Comparison of ENCODE assay signal across 9 cellular contexts in genomic region chr20:4961746-4962145, GRCh38. TPM values are rescaled to one million over a fixed set of nuclear protein-coding genes. Genes with fewer than 3 reads are reported as not detected.
A peak's percentile ranks its signal among the peaks of the same experiment; 100 is the strongest.
DNase-seq lines count a peak whose midpoint lies in the region; ATAC-seq and TF ChIP-seq lines count a peak whose summit lies in the region.
"Had no signal": no experiment of that assay in that cellular context is flagged by ENCODE, and none has a peak within 500 bp of the region (broad histone marks: within the 10 kb centered on the region; RNA-seq: fewer than 3 reads in every experiment).

No MANE protein-coding gene starts in this region.

- DNase-seq in GM23248 (peak; percentile 20), SIG-M5 treated with dmso at 0.1 percent for 504 hours (lab: John Stamatoyannopoulos, UW; ENCODE audit: unreplicated experiment) (peak; percentile 89), non-pigmented ciliary epithelial cell (ENCODE audit: low read depth) (peak; percentile 86), esophagus muscularis mucosa (ENCODE audit: extremely low spot score) (no peak), D341Med (ENCODE audit: low spot score) (no peak), HK-2 (ENCODE audit: unreplicated experiment) (no peak)
- DNase-seq: gastrocnemius medialis had no signal

- no peaks in the 10 kb centered on the region for H3K27me3 ChIP-seq in GM23248 (replicated peaks; ENCODE audit: insufficient read depth)
- H3K27me3 ChIP-seq in esophagus muscularis mucosa = no peaks in the 10 kb centered on the region
- H3K27me3 ChIP-seq: gastrocnemius medialis had no signal

- peaks cover 34% of the 10 kb centered on the region for H3K36me3 Mint-ChIP-seq in dendritic cell treated with granulocyte-macrophage colony-stimulating factor and Interleukin-4, amounts not matched to agents 40 ng/mL and 50 ng/mL, for 4 days (ENCODE audit: low read depth)

- H3K9me2 ChIP-seq in GM23248 (ENCODE audit: insufficient read depth) = no peaks in the 10 kb centered on the region

- H3K9me3 ChIP-seq in GM23248 (ENCODE audit: low read depth) (no peaks in the 10 kb centered on the region), esophagus muscularis mucosa (no peaks in the 10 kb centered on the region)
- H3K9me3 ChIP-seq: gastrocnemius medialis had no signal

- H3K79me2 ChIP-seq in GM23248 (ENCODE audit: insufficient read depth) = no peaks in the 10 kb centered on the region

- H3K9ac ChIP-seq in GM23248 = no peak overlapping the region

- no peak for TF ChIP-seq CTCF in esophagus muscularis mucosa (IDR thresholded peaks at IDR 0.05)

- in situ Hi-C loops in GM23248 (cut with MboI) = loop anchor here (10.0 to 25.0 kb wide), 2 partner anchors 133 to 349 kb away; no protein-coding TSS in a partner anchor

- ATAC-seq in HG02981 (IDR thresholded peaks at IDR 0.05; ENCODE audit: unreplicated experiment) = no peak
- ATAC-seq: gastrocnemius medialis had no signal

- no peaks in the 10 kb centered on the region for H3K9me3 Mint-ChIP-seq in dendritic cell treated with granulocyte-macrophage colony-stimulating factor and Interleukin-4, amounts not matched to agents 40 ng/mL and 50 ng/mL, for 4 days

- peak overlapping the region; percentile 6 for H3K27ac Mint-ChIP-seq in dendritic cell treated with granulocyte-macrophage colony-stimulating factor and Interleukin-4, amounts not matched to agents 40 ng/mL and 50 ng/mL, for 4 days

- H3K4me3 ChIP-seq in GM23248 (no peak overlapping the region), esophagus muscularis mucosa (no peak overlapping the region)
- H3K4me3 ChIP-seq: gastrocnemius medialis had no signal

- no peak for TF ChIP-seq POLR2A in esophagus muscularis mucosa (IDR thresholded peaks at IDR 0.05; ENCODE audit: low read depth)

- no peaks in the 10 kb centered on the region for H3K27me3 Mint-ChIP-seq in dendritic cell treated with granulocyte-macrophage colony-stimulating factor and Interleukin-4, amounts not matched to agents 40 ng/mL and 50 ng/mL, for 4 days

- H4K20me1 ChIP-seq in GM23248 (ENCODE audit: insufficient read depth) = no peaks in the 10 kb centered on the region

- H3F3A ChIP-seq in GM23248 (ENCODE audit: insufficient read depth) = peaks cover 8% of the 10 kb centered on the region; the same call in 1 of the 2 replicates

- no peak overlapping the region for H2AFZ ChIP-seq in GM23248

- 85 to 89% methylated on average over 4 of the region's 4 CpGs for whole genome bisulfite sequencing in GM23248 (ENCODE audit: low coverage in 1 of 2, low lambda C conversion rate in 2 of 2, missing lambda C conversion rate in 2 of 2), 2 experiments
- 86% methylated on average over 4 of the region's 4 CpGs for WGBS in esophagus muscularis mucosa

- no peak for TF ChIP-seq EP300 in esophagus muscularis mucosa (IDR thresholded peaks at IDR 0.05)

- H3K4me1 ChIP-seq in GM23248 (ENCODE audit: insufficient read depth) = no peaks in the 10 kb centered on the region
- peaks cover under 1 to 5% (median 2%) of the 10 kb centered on the region in 4 donors for H3K4me1 ChIP-seq in esophagus muscularis mucosa

- peaks cover 31% of the 10 kb centered on the region for H3K4me1 Mint-ChIP-seq in dendritic cell treated with granulocyte-macrophage colony-stimulating factor and Interleukin-4, amounts not matched to agents 40 ng/mL and 50 ng/mL, for 4 days (ENCODE audit: low read depth)

- intact Hi-C loops in dendritic cell treated with granulocyte-macrophage colony-stimulating factor and Interleukin-4, amounts not matched to agents 40 ng/mL and 50 ng/mL, for 4 days (cut with micrococcal nuclease) = no loop called here
- intact Hi-C loops in esophagus muscularis mucosa (cut with DNase I) = loop anchor here (5.0 kb wide), 1 partner anchor 141 kb away; no protein-coding TSS in a partner anchor

- no peak overlapping the region for H3K4me3 Mint-ChIP-seq in dendritic cell treated with granulocyte-macrophage colony-stimulating factor and Interleukin-4, amounts not matched to agents 40 ng/mL and 50 ng/mL, for 4 days

- H3K36me3 ChIP-seq in GM23248 (ENCODE audit: low read depth) (no peaks in the 10 kb centered on the region), esophagus muscularis mucosa (no peaks in the 10 kb centered on the region)
- H3K36me3 ChIP-seq: gastrocnemius medialis had no signal

- H3K27ac ChIP-seq in GM23248 (no peak overlapping the region), esophagus muscularis mucosa (replicated peaks in 1 of 4) (no peak overlapping the region)
- H3K27ac ChIP-seq: gastrocnemius medialis had no signal

- no peak overlapping the region for H3K4me2 ChIP-seq in GM23248 (ENCODE audit: unreplicated experiment)

RNA-seq across cellular contexts. Expression of gene SLC23A2, which starts 39.6 kb away (rescaled TPM):
- 9.6 and 11.0 TPM in 2 replicates for total RNA-seq in GM23248 (2014; rRNA removed; shearing (Covaris generic))
- 5.8 and 5.9 TPM in 2 replicates for polyA plus RNA-seq in GM23248 (2016; fragmentation: Nextera tagmentation; extraction: Ambion mirVana)
- 10 to 100 TPM in 3 of 4 donors, 1 to 10 TPM in 1; 8.7 to 16.0 (median 12.2) TPM for total RNA-seq in esophagus muscularis mucosa

Comparison
In these comparisons a context has a peak if more than half of its experiments do, and no peak if none do; other contexts are left out.
1. DNase-seq: peak in GM23248 (single experiment), SIG-M5 treated with dmso at 0.1 percent for 504 hours (single experiment) and non-pigmented ciliary epithelial cell (single experiment); none in esophagus muscularis mucosa (single experiment), D341Med (single experiment) and HK-2 (single experiment).